8 cellular contexts compared by ENCODE assay signal in the genomic region with DNA sequence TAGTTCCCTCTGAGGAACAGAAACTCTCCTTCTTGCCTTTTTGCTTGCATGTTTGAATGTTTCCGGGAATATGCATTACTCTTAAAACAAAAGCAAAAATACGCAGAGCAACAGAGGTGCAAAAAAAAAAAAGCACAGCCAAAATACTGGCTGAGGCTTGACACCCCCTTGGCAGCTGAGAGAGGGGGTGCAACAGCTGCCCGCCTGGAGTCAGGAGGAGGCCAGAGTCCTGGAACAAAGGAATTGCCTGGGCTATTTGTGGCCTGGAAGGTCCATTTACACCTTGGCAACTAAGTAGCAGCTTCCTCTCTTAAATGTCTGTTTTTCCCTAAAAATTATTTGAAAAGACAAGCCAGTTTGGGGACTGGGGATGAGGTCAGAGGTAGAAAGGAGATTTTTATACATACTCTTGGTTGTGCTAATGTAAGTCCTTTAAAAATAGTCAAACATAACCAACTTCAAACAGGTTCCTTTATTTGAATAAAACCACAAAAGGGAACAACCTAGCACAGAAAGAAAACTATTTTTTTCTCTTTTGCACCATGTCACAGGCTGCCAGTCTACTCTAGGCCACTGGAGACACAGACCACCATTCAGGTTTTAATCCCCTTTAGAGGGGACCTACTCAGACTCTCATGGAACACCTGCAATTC. TPM values are rescaled to one million over a fixed set of nuclear protein-coding genes. Genes with fewer than 3 reads are reported as not detected.
A peak's percentile ranks its signal among the peaks of the same experiment; 100 is the strongest.
DNase-seq lines count a peak whose midpoint lies in the region; ATAC-seq and TF ChIP-seq lines count a peak whose summit lies in the region.

No MANE protein-coding gene starts in this region.

- H3K4me3 Mint-ChIP-seq in endodermal cell = no peak overlapping the region

- no peaks in the 10 kb centered on the region for H3K27me3 Mint-ChIP-seq in endodermal cell (ENCODE audit: insufficient read depth)

- no peak overlapping the region for H3K27ac ChIP-seq in endodermal cell (ENCODE audit: low read depth, low read length)
- H3K27ac ChIP-seq in colonic mucosa = no peak overlapping the region

- H3K9me3 ChIP-seq in endodermal cell (ENCODE audit: control insufficient read depth, low read length) (no peaks in the 10 kb centered on the region), colonic mucosa (no peaks in the 10 kb centered on the region)

- H3K4me1 ChIP-seq in endodermal cell (ENCODE audit: control insufficient read depth, insufficient read depth, low read length) (peaks cover 3% of the 10 kb centered on the region), colonic mucosa (peaks cover 34% of the 10 kb centered on the region)

- H3K4me3 ChIP-seq in endodermal cell (ENCODE audit: low read length) (no peak overlapping the region), colonic mucosa (no peak overlapping the region)

- H3K27ac Mint-ChIP-seq in endodermal cell = peak overlapping the region; percentile 68

- WGBS in endodermal cell (ENCODE audit: insufficient coverage in 1 of 2, insufficient read length in 1 of 2), 2 experiments = 84 to 93% methylated on average over 2 to 3 of the region's 3 CpGs

- no peak overlapping the region for H3K9ac ChIP-seq in endodermal cell (ENCODE audit: extremely low read depth, low read length, poor library complexity, severe bottlenecking)
- H3K9ac ChIP-seq in colonic mucosa (ENCODE audit: low read depth in 2 of 2, low read length in 2 of 2) = no peak overlapping the region

- intact Hi-C loops in colonic mucosa (cut with DNase I) = no loop called here

- peaks cover 51% of the 10 kb centered on the region for H3K4me1 Mint-ChIP-seq in endodermal cell

- no peaks in the 10 kb centered on the region for H3K9me3 Mint-ChIP-seq in endodermal cell

- peak; percentile 77 for ATAC-seq in HG03460 (IDR thresholded peaks at IDR 0.05; ENCODE audit: unreplicated experiment)

- DNase-seq in GM10266 (ENCODE audit: extremely low spot score) (peak; percentile 61), GM20000 (ENCODE audit: low spot score) (peak; percentile 67), endodermal cell (peak; percentile 50), DMS114 treated with DMSO at 0.1 percent for 48 hours (lab: John Stamatoyannopoulos, UW; ENCODE audit: unreplicated experiment) (no peak), NCI-H1105 (lab: John Stamatoyannopoulos, UW) (no peak), SHP77 (lab: John Stamatoyannopoulos, UW) (no peak), colonic mucosa (no peak)

- no peak for TF ChIP-seq CTCF in GM10266 (IDR thresholded peaks at IDR 0.05; ENCODE audit: control insufficient read depth, insufficient read depth, low read depth, missing control alignments)
- TF ChIP-seq CTCF in GM20000 (IDR thresholded peaks at IDR 0.05; ENCODE audit: extremely low read depth, missing control alignments) = no peak
- no peak for TF ChIP-seq CTCF in endodermal cell (conservative IDR thresholded peaks at IDR 0.05)
- TF ChIP-seq CTCF in colonic mucosa (IDR thresholded peaks at IDR 0.05) = no peak

- H3K36me3 ChIP-seq in endodermal cell (ENCODE audit: control insufficient read depth, insufficient read depth, low read length) (no peaks in the 10 kb centered on the region), colonic mucosa (no peaks in the 10 kb centered on the region)

- H3K36me3 Mint-ChIP-seq in endodermal cell (ENCODE audit: low read depth) = peaks cover 3% of the 10 kb centered on the region

- H3K27me3 ChIP-seq in endodermal cell (ENCODE audit: control insufficient read depth, insufficient read depth, low read length, poor library complexity, severe bottlenecking) = no peaks in the 10 kb centered on the region
- H3K27me3 ChIP-seq in colonic mucosa = no peaks in the 10 kb centered on the region

RNA-seq across cellular contexts. Expression of a gene that starts 19.5 kb away (rescaled TPM):
- total RNA-seq in endodermal cell (100 to 1,000 TPM; 114 to 140 TPM), colonic mucosa (100 to 1,000 TPM; 147 to 176 TPM)
- polyA plus RNA-seq in endodermal cell (2013, experiment 1 of 2) = 101 TPM
- polyA plus RNA-seq in endodermal cell (2013, experiment 2 of 2) = 95.6 TPM

Comparison
In these comparisons a context has a peak if more than half of its experiments do, and no peak if none do; other contexts are left out.
1. DNase-seq: peak in GM10266 (single experiment), GM20000 (single experiment) and endodermal cell (single experiment); none in DMS114 treated with DMSO at 0.1 percent for 48 hours (single experiment), NCI-H1105 (single experiment), SHP77 (0 of 2) and colonic mucosa (single experiment).